20 cellular contexts compared by ENCODE assay signal in genomic region chrX:70354726-70355125, GRCh38.
DNase-seq lines count a peak whose midpoint lies in the region; ATAC-seq lines count a peak whose summit lies in the region.
"Had no signal": no experiment of that assay in that cellular context is flagged by ENCODE, and none has a peak within 500 bp of the region (broad histone marks: within the 10 kb centered on the region; RNA-seq: fewer than 3 reads in every experiment).

No MANE protein-coding gene starts in this region.

- DNase-seq in EH (ENCODE audit: low read depth) (peak; percentile 16), dermis blood vessel endothelial cell (peak; percentile 10), left kidney (ENCODE audit: low read depth, low spot score) (peak; percentile 3), aorta (no peak), NOMO-1 (lab: John Stamatoyannopoulos, UW; ENCODE audit: unreplicated experiment in 2 of 2) (no peak), kidney tubule cell (ENCODE audit: low spot score) (no peak)
- DNase-seq in naive thymus-derived CD4-positive, alpha-beta T cell: no peak
- DNase-seq: CD4-positive, CD25-positive, alpha-beta regulatory T cell; CD8-positive, alpha-beta T cell; DMS 273 treated with DMSO at 0.1 percent for 48 hours; DMS79 treated with DMSO at 0.1 percent for 48 hours; GDM1; H9 had no signal

- no peak overlapping the region for H3K4me3 ChIP-seq in aorta (ENCODE audit: low read length in 2 of 2)
- H3K4me3 ChIP-seq in naive thymus-derived CD4-positive, alpha-beta T cell (ENCODE audit: low read length): no peak overlapping the region
- H3K4me3 ChIP-seq: BLaER1, GM12878, GM23338 had no signal

- WGBS in aorta, 2 donors: 63 to 80% methylated on average over 2 of the region's 2 CpGs

- peaks cover 0 to 16% (median 0%) of the 10 kb centered on the region in 5 donors for H3K36me3 Mint-ChIP-seq in naive thymus-derived CD4-positive, alpha-beta T cell
- H3K36me3 Mint-ChIP-seq: CD4-positive, CD25-positive, alpha-beta regulatory T cell; CD8-positive, alpha-beta T cell had no signal

- no peaks in the 10 kb centered on the region for H3K27me3 ChIP-seq in aorta (ENCODE audit: control insufficient read depth in 1 of 2, insufficient read depth in 2 of 2, low read length in 1 of 2)
- H3K27me3 ChIP-seq in naive thymus-derived CD4-positive, alpha-beta T cell (ENCODE audit: control insufficient read depth in 2 of 2, insufficient read depth in 2 of 2, low read length in 2 of 2): no peaks in the 10 kb centered on the region

- H3K27ac ChIP-seq in aorta (ENCODE audit: low read depth in 1 of 2, low read length in 2 of 2): no peak overlapping the region
- no peak overlapping the region for H3K27ac ChIP-seq in naive thymus-derived CD4-positive, alpha-beta T cell (ENCODE audit: low read depth, low read length)
- H3K27ac ChIP-seq: 22Rv1, BLaER1, C4-2B had no signal

- no peaks in the 10 kb centered on the region for H3K4me1 ChIP-seq in aorta (ENCODE audit: control insufficient read depth in 1 of 2, insufficient read depth in 2 of 2, low read length in 2 of 2)
- H3K4me1 ChIP-seq in naive thymus-derived CD4-positive, alpha-beta T cell (ENCODE audit: control insufficient read depth in 2 of 2, insufficient read depth in 2 of 2, low read length in 2 of 2): no peaks in the 10 kb centered on the region
- H3K4me1 ChIP-seq: BLaER1 had no signal

- no peak overlapping the region for H3K27ac Mint-ChIP-seq in naive thymus-derived CD4-positive, alpha-beta T cell
- H3K27ac Mint-ChIP-seq: B cell; CD4-positive, CD25-positive, alpha-beta regulatory T cell; CD8-positive, alpha-beta T cell; GM23338 had no signal

- CTCF ChIA-PET in naive thymus-derived CD4-positive, alpha-beta T cell (lab: Charles Lee): no interaction called here

- ATAC-seq in aorta (ENCODE audit: low FRiP score): peak; percentile 41
- no peak for ATAC-seq in naive thymus-derived CD4-positive, alpha-beta T cell
- ATAC-seq: CD8-positive, alpha-beta T cell; GM12878; GM23338; HCT116 had no signal

- no peaks in the 10 kb centered on the region for H3K36me3 ChIP-seq in aorta (ENCODE audit: control insufficient read depth in 1 of 2, insufficient read depth in 2 of 2, low read length in 1 of 2)
- H3K36me3 ChIP-seq in naive thymus-derived CD4-positive, alpha-beta T cell (ENCODE audit: control insufficient read depth in 2 of 3, insufficient read depth in 3 of 3, low read length in 3 of 3): no peaks in the 10 kb centered on the region

- no peaks in the 10 kb centered on the region for H3K4me1 Mint-ChIP-seq in naive thymus-derived CD4-positive, alpha-beta T cell
- H3K4me1 Mint-ChIP-seq: B cell; CD4-positive, CD25-positive, alpha-beta regulatory T cell; GM23338; H9 had no signal

- POLR2A ChIA-PET in naive thymus-derived CD4-positive, alpha-beta T cell (lab: Charles Lee): no interaction called here

- H3K4me3 Mint-ChIP-seq in naive thymus-derived CD4-positive, alpha-beta T cell: no peak overlapping the region
- H3K4me3 Mint-ChIP-seq: B cell; CD4-positive, CD25-positive, alpha-beta regulatory T cell; CD8-positive, alpha-beta T cell; GM23338; H9 had no signal

- intact Hi-C loops in aorta (cut with DNase I): no loop called here
- intact Hi-C loops in naive thymus-derived CD4-positive, alpha-beta T cell (cut with micrococcal nuclease): no loop called here

- H3K9me3 ChIP-seq in aorta (ENCODE audit: control insufficient read depth, low read length): no peaks in the 10 kb centered on the region
- H3K9me3 ChIP-seq in naive thymus-derived CD4-positive, alpha-beta T cell (ENCODE audit: control insufficient read depth in 2 of 3, low read length in 3 of 3): no peaks in the 10 kb centered on the region

- H3K27me3 Mint-ChIP-seq in naive thymus-derived CD4-positive, alpha-beta T cell: no peaks in the 10 kb centered on the region
- H3K27me3 Mint-ChIP-seq: B cell; CD4-positive, CD25-positive, alpha-beta regulatory T cell had no signal

- H3K9me3 Mint-ChIP-seq in naive thymus-derived CD4-positive, alpha-beta T cell: peaks cover 0 to 11% (median 4%) of the 10 kb centered on the region in 11 donors
- H3K9me3 Mint-ChIP-seq: CD4-positive, CD25-positive, alpha-beta regulatory T cell; CD8-positive, alpha-beta T cell had no signal

Comparison
In these comparisons a context has a peak if more than half of its experiments do, and no peak if none do; other contexts are left out.
1. DNase-seq: peak in EH (single experiment), dermis blood vessel endothelial cell (single experiment) and left kidney (single experiment); none in aorta (0 of 2), NOMO-1 (0 of 2), naive thymus-derived CD4-positive, alpha-beta T cell (0 of 9) and kidney tubule cell (single experiment).